ENCODE assay signal across 2 cellular contexts in the genomic region with DNA sequence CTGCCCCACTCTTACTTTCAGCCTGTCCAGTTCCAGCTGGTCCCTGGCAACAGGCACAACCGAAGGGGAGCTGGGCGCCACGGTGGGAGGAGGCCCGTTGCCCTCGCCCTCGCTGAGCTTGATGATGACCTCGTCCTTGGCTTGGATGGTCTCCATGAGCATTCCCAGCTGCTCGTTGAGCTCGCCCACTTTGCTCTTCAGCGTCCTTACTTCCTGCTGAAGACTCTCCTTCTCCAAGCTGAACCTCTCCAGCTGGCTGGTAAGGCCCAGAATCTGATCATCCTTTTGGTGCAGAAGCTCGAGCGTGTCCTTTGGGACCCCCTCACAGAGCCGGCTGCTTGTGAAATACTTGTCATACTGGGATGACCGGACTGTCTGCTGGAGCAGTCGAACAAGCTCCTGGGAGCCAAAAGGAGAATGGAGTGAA.
TF ChIP-seq lines count a peak whose summit lies in the region.

No MANE protein-coding gene starts in this region.

TF ChIP-seq in liver, 16 proteins besides CTCF, POLR2A, EP300 and RAD21 (continued from another document):
- TF ChIP-seq, protein P1, sequence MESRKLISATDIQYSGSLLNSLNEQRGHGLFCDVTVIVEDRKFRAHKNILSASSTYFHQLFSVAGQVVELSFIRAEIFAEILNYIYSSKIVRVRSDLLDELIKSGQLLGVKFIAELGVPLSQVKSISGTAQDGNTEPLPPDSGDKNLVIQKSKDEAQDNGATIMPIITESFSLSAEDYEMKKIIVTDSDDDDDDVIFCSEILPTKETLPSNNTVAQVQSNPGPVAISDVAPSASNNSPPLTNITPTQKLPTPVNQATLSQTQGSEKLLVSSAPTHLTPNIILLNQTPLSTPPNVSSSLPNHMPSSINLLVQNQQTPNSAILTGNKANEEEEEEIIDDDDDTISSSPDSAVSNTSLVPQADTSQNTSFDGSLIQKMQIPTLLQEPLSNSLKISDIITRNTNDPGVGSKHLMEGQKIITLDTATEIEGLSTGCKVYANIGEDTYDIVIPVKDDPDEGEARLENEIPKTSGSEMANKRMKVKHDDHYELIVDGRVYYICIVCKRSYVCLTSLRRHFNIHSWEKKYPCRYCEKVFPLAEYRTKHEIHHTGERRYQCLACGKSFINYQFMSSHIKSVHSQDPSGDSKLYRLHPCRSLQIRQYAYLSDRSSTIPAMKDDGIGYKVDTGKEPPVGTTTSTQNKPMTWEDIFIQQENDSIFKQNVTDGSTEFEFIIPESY (IDR thresholded peaks at IDR 0.05), result no peak
- TF ChIP-seq, protein P2, sequence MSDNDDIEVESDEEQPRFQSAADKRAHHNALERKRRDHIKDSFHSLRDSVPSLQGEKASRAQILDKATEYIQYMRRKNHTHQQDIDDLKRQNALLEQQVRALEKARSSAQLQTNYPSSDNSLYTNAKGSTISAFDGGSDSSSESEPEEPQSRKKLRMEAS (IDR thresholded peaks at IDR 0.05), result no peak
TF ChIP-seq in liver: peak in this region for 1.

TF ChIP-seq in HepG2, 621 proteins besides CTCF, POLR2A, EP300 and RAD21:
- TF ChIP-seq, protein P3, sequence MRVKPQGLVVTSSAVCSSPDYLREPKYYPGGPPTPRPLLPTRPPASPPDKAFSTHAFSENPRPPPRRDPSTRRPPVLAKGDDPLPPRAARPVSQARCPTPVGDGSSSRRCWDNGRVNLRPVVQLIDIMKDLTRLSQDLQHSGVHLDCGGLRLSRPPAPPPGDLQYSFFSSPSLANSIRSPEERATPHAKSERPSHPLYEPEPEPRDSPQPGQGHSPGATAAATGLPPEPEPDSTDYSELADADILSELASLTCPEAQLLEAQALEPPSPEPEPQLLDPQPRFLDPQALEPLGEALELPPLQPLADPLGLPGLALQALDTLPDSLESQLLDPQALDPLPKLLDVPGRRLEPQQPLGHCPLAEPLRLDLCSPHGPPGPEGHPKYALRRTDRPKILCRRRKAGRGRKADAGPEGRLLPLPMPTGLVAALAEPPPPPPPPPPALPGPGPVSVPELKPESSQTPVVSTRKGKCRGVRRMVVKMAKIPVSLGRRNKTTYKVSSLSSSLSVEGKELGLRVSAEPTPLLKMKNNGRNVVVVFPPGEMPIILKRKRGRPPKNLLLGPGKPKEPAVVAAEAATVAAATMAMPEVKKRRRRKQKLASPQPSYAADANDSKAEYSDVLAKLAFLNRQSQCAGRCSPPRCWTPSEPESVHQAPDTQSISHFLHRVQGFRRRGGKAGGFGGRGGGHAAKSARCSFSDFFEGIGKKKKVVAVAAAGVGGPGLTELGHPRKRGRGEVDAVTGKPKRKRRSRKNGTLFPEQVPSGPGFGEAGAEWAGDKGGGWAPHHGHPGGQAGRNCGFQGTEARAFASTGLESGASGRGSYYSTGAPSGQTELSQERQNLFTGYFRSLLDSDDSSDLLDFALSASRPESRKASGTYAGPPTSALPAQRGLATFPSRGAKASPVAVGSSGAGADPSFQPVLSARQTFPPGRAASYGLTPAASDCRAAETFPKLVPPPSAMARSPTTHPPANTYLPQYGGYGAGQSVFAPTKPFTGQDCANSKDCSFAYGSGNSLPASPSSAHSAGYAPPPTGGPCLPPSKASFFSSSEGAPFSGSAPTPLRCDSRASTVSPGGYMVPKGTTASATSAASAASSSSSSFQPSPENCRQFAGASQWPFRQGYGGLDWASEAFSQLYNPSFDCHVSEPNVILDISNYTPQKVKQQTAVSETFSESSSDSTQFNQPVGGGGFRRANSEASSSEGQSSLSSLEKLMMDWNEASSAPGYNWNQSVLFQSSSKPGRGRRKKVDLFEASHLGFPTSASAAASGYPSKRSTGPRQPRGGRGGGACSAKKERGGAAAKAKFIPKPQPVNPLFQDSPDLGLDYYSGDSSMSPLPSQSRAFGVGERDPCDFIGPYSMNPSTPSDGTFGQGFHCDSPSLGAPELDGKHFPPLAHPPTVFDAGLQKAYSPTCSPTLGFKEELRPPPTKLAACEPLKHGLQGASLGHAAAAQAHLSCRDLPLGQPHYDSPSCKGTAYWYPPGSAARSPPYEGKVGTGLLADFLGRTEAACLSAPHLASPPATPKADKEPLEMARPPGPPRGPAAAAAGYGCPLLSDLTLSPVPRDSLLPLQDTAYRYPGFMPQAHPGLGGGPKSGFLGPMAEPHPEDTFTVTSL (CRISPR knock-in tag; IDR thresholded peaks at IDR 0.05; ENCODE audit: borderline replicate concordance), result no peak
- no peak for TF ChIP-seq SMARCC2 (IDR thresholded peaks at IDR 0.05)
- TF ChIP-seq PTBP1 (IDR thresholded peaks at IDR 0.05; ENCODE audit: low read depth, low read length, poor library complexity, severe bottlenecking), result no peak
- TF ChIP-seq NFE2L2 (IDR thresholded peaks at IDR 0.05; ENCODE audit: low read length), result no peak
- TF ChIP-seq SATB2 (CRISPR knock-in tag; IDR thresholded peaks at IDR 0.05), result no peak
- no peak for TF ChIP-seq TP53 (CRISPR knock-in tag; conservative IDR thresholded peaks at IDR 0.05)
- TF ChIP-seq ZNF709 (CRISPR knock-in tag; IDR thresholded peaks at IDR 0.05), result no peak
- TF ChIP-seq, protein P4, sequence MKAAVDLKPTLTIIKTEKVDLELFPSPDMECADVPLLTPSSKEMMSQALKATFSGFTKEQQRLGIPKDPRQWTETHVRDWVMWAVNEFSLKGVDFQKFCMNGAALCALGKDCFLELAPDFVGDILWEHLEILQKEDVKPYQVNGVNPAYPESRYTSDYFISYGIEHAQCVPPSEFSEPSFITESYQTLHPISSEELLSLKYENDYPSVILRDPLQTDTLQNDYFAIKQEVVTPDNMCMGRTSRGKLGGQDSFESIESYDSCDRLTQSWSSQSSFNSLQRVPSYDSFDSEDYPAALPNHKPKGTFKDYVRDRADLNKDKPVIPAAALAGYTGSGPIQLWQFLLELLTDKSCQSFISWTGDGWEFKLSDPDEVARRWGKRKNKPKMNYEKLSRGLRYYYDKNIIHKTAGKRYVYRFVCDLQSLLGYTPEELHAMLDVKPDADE (CRISPR knock-in tag; IDR thresholded peaks at IDR 0.05), result no peak
- TF ChIP-seq, protein P5, sequence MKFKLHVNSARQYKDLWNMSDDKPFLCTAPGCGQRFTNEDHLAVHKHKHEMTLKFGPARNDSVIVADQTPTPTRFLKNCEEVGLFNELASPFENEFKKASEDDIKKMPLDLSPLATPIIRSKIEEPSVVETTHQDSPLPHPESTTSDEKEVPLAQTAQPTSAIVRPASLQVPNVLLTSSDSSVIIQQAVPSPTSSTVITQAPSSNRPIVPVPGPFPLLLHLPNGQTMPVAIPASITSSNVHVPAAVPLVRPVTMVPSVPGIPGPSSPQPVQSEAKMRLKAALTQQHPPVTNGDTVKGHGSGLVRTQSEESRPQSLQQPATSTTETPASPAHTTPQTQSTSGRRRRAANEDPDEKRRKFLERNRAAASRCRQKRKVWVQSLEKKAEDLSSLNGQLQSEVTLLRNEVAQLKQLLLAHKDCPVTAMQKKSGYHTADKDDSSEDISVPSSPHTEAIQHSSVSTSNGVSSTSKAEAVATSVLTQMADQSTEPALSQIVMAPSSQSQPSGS (CRISPR knock-in tag; IDR thresholded peaks at IDR 0.05), result no peak
- no peak for TF ChIP-seq ZNF232 (CRISPR knock-in tag; IDR thresholded peaks at IDR 0.05; ENCODE audit: borderline replicate concordance)
- no peak for TF ChIP-seq ZNF549 (CRISPR knock-in tag; IDR thresholded peaks at IDR 0.05)
- TF ChIP-seq ZEB1 (IDR thresholded peaks at IDR 0.05; ENCODE audit: insufficient replicate concordance, low read depth), result no peak
TF ChIP-seq in HepG2: peak in this region for 0.
